In genomic region chr20:2207770-2208097, GRCh38 we compare ENCODE assay signal across 8 cellular contexts.
DNase-seq lines count a peak whose midpoint lies in the region; ATAC-seq and TF ChIP-seq lines count a peak whose summit lies in the region.

No MANE protein-coding gene starts in this region.

- H3K36me3 ChIP-seq in iPS-18a (ENCODE audit: control insufficient read depth, low read depth, low read length) (no peaks in the 10 kb centered on the region), subcutaneous abdominal adipose tissue (ENCODE audit: control insufficient read depth in 5 of 5, insufficient read depth in 5 of 5, low read length in 5 of 5) (no peaks in the 10 kb centered on the region)

- H3K4me3 Mint-ChIP-seq in T-helper 2 cell treated with Interferon-gamma antibody and Interleukin-4, amounts not matched to agents 5 μg/mL and 100 μg/mL, for 36 hours, result peak overlapping the region; percentile 73

- H3K27me3 Mint-ChIP-seq in T-helper 2 cell treated with Interferon-gamma antibody and Interleukin-4, amounts not matched to agents 5 μg/mL and 100 μg/mL, for 36 hours (ENCODE audit: low read depth), result peaks cover 25% of the 10 kb centered on the region

- no peak for ATAC-seq in GM18519 (IDR thresholded peaks at IDR 0.05; ENCODE audit: low FRiP score, unreplicated experiment)

- H3K9me3 Mint-ChIP-seq in T-helper 2 cell treated with Interferon-gamma antibody and Interleukin-4, amounts not matched to agents 5 μg/mL and 100 μg/mL, for 36 hours, result no peaks in the 10 kb centered on the region

- H3K9ac ChIP-seq in iPS-18a (ENCODE audit: low read length) (no peak overlapping the region), subcutaneous abdominal adipose tissue (ENCODE audit: low read length in 5 of 5) (peak overlapping the region in 3 of 5 donors; percentile 43 to 70 (median 51))

- no peaks in the 10 kb centered on the region for H3K9me3 ChIP-seq in iPS-18a (ENCODE audit: control insufficient read depth, low read depth, low read length)
- H3K9me3 ChIP-seq in subcutaneous abdominal adipose tissue (ENCODE audit: control insufficient read depth in 5 of 5, low read length in 5 of 5), result no peaks in the 10 kb centered on the region

- H3K27me3 ChIP-seq in iPS-18a (ENCODE audit: control insufficient read depth, insufficient read depth, low read length) (peaks cover 22% of the 10 kb centered on the region), subcutaneous abdominal adipose tissue (ENCODE audit: control insufficient read depth in 5 of 5, insufficient read depth in 4 of 5, low read length in 5 of 5) (peaks cover 0 to 5% (median 0%) of the 10 kb centered on the region in 5 donors)

- peak; percentile 69 for TF ChIP-seq CTCF in VCaP (conservative IDR thresholded peaks at IDR 0.05)

- H3K4me1 Mint-ChIP-seq in T-helper 2 cell treated with Interferon-gamma antibody and Interleukin-4, amounts not matched to agents 5 μg/mL and 100 μg/mL, for 36 hours (ENCODE audit: low read depth), result no peaks in the 10 kb centered on the region

- H3K4me3 ChIP-seq in iPS-18a (ENCODE audit: low read length) (peak overlapping the region; percentile 66), subcutaneous abdominal adipose tissue (ENCODE audit: low read depth in 1 of 5, low read length in 5 of 5) (peak overlapping the region in 4 of 5 donors; percentile 37 to 74 (median 67))

- no peak overlapping the region for H3K27ac Mint-ChIP-seq in T-helper 2 cell treated with Interferon-gamma antibody and Interleukin-4, amounts not matched to agents 5 μg/mL and 100 μg/mL, for 36 hours

- no peak for DNase-seq in T-helper 2 cell treated with Interferon-gamma antibody and Interleukin-4, amounts not matched to agents 5 μg/mL and 100 μg/mL, for 36 hours (ENCODE audit: low spot score)
- DNase-seq in T-helper 2 cell (no peak), AG08396 (ENCODE audit: low spot score) (no peak)
- no peak for DNase-seq in NK-92 treated with Interleukin-12 subunit alpha and Interleukin-12 subunit beta, amount 100 ng/mL, for 24 hours (lab: John Stamatoyannopoulos, UW)

- H3K4me1 ChIP-seq in iPS-18a (ENCODE audit: control insufficient read depth, low read depth, low read length), result no peaks in the 10 kb centered on the region
- H3K4me1 ChIP-seq in subcutaneous abdominal adipose tissue (ENCODE audit: control insufficient read depth in 5 of 5, insufficient read depth in 5 of 5, low read length in 5 of 5), result peaks cover 0 to 24% (median 15%) of the 10 kb centered on the region in 5 donors

- no peaks in the 10 kb centered on the region for H3K36me3 Mint-ChIP-seq in T-helper 2 cell treated with Interferon-gamma antibody and Interleukin-4, amounts not matched to agents 5 μg/mL and 100 μg/mL, for 36 hours (ENCODE audit: low read depth)

- H3K27ac ChIP-seq in VCaP (peak overlapping the region; percentile 57; the same call in 1 of the 2 replicates), iPS-18a (ENCODE audit: low read length) (no peak overlapping the region), subcutaneous abdominal adipose tissue (ENCODE audit: low read depth, low read length) (no peak overlapping the region)
